ENCODE assay signal across 1 cellular context in genomic region chr7:75639071-75639892, GRCh38.
TF ChIP-seq lines count a peak whose summit lies in the region.

No MANE protein-coding gene starts in this region.

TF ChIP-seq in HEK293, 187 proteins besides CTCF, POLR2A, EP300 and RAD21 (continued from another document and continues in another):
- TF ChIP-seq PATZ1 (tag by site-specific recombination; IDR thresholded peaks at IDR 0.05) (peak; percentile 98), ZNF830 (tag by site-specific recombination; IDR thresholded peaks at IDR 0.05; ENCODE audit: low read depth) (no peak), KLF10 (tag by site-specific recombination; IDR thresholded peaks at IDR 0.05) (0 out of 2 replicates have a peak, but pooled peaks have one; percentile 36), ZNF518A (tag by site-specific recombination; conservative IDR thresholded peaks at IDR 0.05; ENCODE audit: low read depth) (no peak), ZNF704 (tag by site-specific recombination; IDR thresholded peaks at IDR 0.05) (no peak), PRDM2 (tag by site-specific recombination; IDR thresholded peaks at IDR 0.05; ENCODE audit: borderline replicate concordance) (no peak), GLI2 (tag by site-specific recombination; IDR thresholded peaks at IDR 0.05; ENCODE audit: borderline replicate concordance, low read depth) (no peak), ZNF148 (tag by site-specific recombination; IDR thresholded peaks at IDR 0.05; ENCODE audit: borderline replicate concordance) (no peak), TCF7L2 (IDR thresholded peaks at IDR 0.05; ENCODE audit: borderline replicate concordance, low read depth, low read length) (no peak), ZNF747 (tag by site-specific recombination; IDR thresholded peaks at IDR 0.05) (no peak), SP7 (tag by site-specific recombination; IDR thresholded peaks at IDR 0.05) (peak; percentile 75), SETDB1 (IDR thresholded peaks at IDR 0.05; ENCODE audit: insufficient read length, low read length) (no peak), ZNF777 (tag by site-specific recombination; IDR thresholded peaks at IDR 0.05; ENCODE audit: borderline replicate concordance) (peak; percentile 94), ZNF707 (tag by site-specific recombination; IDR thresholded peaks at IDR 0.05) (no peak), ZFP69B (tag by site-specific recombination; IDR thresholded peaks at IDR 0.05) (peak; percentile 76; the same call in 1 of the 2 replicates), ZNF585B (tag by site-specific recombination; IDR thresholded peaks at IDR 0.05) (no peak), ZNF48 (tag by site-specific recombination; IDR thresholded peaks at IDR 0.05) (no peak), ZNF529 (tag by site-specific recombination; IDR thresholded peaks at IDR 0.05; ENCODE audit: insufficient replicate concordance) (no peak), BCL11A (tag by site-specific recombination; IDR thresholded peaks at IDR 0.05; ENCODE audit: low read depth) (peak; percentile 71; the same call in 1 of the 2 replicates), ZNF555 (tag by site-specific recombination; conservative IDR thresholded peaks at IDR 0.05) (no peak), ZBTB11 (tag by site-specific recombination; conservative IDR thresholded peaks at IDR 0.05; ENCODE audit: low read depth) (peak; percentile 62), ZBTB44 (tag by site-specific recombination; IDR thresholded peaks at IDR 0.05) (no peak), ZNF488 (tag by site-specific recombination; IDR thresholded peaks at IDR 0.05) (no peak), KLF7 (tag by site-specific recombination; IDR thresholded peaks at IDR 0.05; ENCODE audit: borderline replicate concordance) (peak; percentile 71; the same call in 1 of the 2 replicates), ZNF362 (tag by site-specific recombination; IDR thresholded peaks at IDR 0.05) (no peak), ZBTB21 (tag by site-specific recombination; IDR thresholded peaks at IDR 0.05) (peak; percentile 38; the same call in 1 of the 2 replicates), ZNF623 (tag by site-specific recombination; IDR thresholded peaks at IDR 0.05) (peak; percentile 10; the same call in 1 of the 2 replicates), BCL11B (tag by site-specific recombination; IDR thresholded peaks at IDR 0.05; ENCODE audit: low read depth) (0 out of 2 replicates have a peak, but pooled peaks have one; percentile 43)
